Comparison of ENCODE assay signal across 8 cellular contexts in the genomic region with DNA sequence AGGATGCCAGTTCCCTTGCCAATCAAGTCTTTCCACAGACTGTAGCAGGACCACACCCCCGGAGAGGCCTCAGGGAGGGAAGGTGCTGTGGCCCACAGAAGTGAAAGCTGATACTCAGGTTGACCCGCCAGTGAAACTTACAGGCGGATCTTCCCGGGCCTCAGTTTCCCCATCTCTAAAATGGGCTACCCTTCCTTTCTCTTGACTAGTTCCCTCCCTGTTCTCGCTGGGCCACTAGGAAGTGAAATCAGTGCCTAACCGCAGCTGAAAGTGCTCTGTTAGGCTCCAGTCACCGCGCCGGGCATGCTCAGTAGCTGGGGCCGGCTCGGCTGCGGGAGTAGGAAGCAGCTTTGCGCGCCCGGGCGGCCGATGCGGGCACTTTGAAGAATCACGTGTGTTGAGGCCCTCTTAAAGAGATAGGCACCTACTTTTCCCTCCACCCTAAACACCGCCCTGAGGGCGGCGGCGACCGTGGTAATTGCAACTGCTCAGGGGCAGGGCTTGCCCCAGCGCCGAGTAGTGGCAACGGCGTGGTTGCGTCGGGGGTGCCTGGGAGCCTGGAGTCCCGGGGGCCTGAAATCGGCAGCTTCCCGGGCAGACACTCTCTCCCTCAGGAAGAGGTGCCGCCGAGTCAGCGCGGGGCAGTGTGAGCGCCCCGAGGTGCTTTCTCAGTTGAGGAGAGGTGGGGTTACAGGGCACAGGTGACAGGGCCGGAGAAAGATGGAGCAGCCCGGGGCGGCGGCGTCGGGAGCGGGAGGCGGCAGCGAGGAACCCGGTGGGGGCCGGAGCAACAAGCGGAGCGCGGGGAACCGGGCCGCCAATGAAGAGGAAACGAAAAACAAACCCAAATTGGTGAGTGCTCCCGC. TPM values are rescaled to one million over a fixed set of nuclear protein-coding genes. Genes with fewer than 3 reads are reported as not detected.
DNase-seq lines count a peak whose midpoint lies in the region; ATAC-seq lines count a peak whose summit lies in the region.

A gene (plus strand): TSS at position 504 of the 866 bp plus-strand sequence.

- no peaks in the 10 kb centered on the region for H3K27me3 ChIP-seq in endocrine pancreas (ENCODE audit: control insufficient read depth, insufficient read depth, low read length)

- DNase-seq in NCI-H2107 (lab: John Stamatoyannopoulos, UW) (peak; percentile 2), NCI-H2107 treated with DMSO at 0.1 percent for 48 hours (lab: John Stamatoyannopoulos, UW; ENCODE audit: unreplicated experiment) (no peak), NCI-H510A treated with DMSO at 0.1 percent for 48 hours (lab: John Stamatoyannopoulos, UW) (peak; percentile 47), mesenteric fat pad (ENCODE audit: low spot score) (peak; percentile 91)
- DNase-seq in activated CD8-positive, alpha-beta memory T cell treated with anti-CD3 and anti-CD28 coated beads for 1 hour (ENCODE audit: extremely low read depth in 1 of 2, low read depth in 1 of 2) = peak; percentile 19 to 45
- DNase-seq in stimulated activated CD8-positive, alpha-beta memory T cell treated with anti-CD3 and anti-CD28 coated beads, Interleukin-12 subunit alpha, Interleukin-12 subunit beta, amount 100 ng/mL, for 4 hours (ENCODE audit: low read depth) = peak; percentile 43

- ATAC-seq in HG02973 (IDR thresholded peaks at IDR 0.05; ENCODE audit: unreplicated experiment) = peak; percentile 85

- no peaks in the 10 kb centered on the region for H3K4me1 ChIP-seq in endocrine pancreas (ENCODE audit: control insufficient read depth, insufficient read depth, low read length)

- H3K9ac ChIP-seq in endocrine pancreas (ENCODE audit: control insufficient read depth, insufficient read depth, low read length) = peak within 1 kb of the TSS; percentile 89

- no peaks in the 10 kb centered on the region for H3K36me3 ChIP-seq in endocrine pancreas (ENCODE audit: control insufficient read depth, insufficient read depth, low read length)

- no peaks in the 10 kb centered on the region for H3K9me3 ChIP-seq in endocrine pancreas (ENCODE audit: control insufficient read depth, low read length)

- H3K4me3 ChIP-seq in endocrine pancreas (ENCODE audit: control insufficient read depth, insufficient read depth, low read length) = peak within 1 kb of the TSS; percentile 92

RNA-seq across cellular contexts. Expression of the gene that starts here (rescaled TPM):
- 28.1 TPM for total RNA-seq in mesenteric fat pad
